In genomic region chr17:58094118-58094517, GRCh38 we compare ENCODE assay signal across 18 cellular contexts. TPM values are rescaled to one million over a fixed set of nuclear protein-coding genes. Genes with fewer than 3 reads are reported as not detected.
A peak's percentile ranks its signal among the peaks of the same experiment; 100 is the strongest.
DNase-seq lines count a peak whose midpoint lies in the region; ATAC-seq and TF ChIP-seq lines count a peak whose summit lies in the region.
"Had no signal": no experiment of that assay in that cellular context is flagged by ENCODE, and none has a peak within 500 bp of the region (broad histone marks: within the 10 kb centered on the region; RNA-seq: fewer than 3 reads in every experiment).

No MANE protein-coding gene starts in this region.

- no peaks in the 10 kb centered on the region for H3K9me3 Mint-ChIP-seq in CD8-positive, alpha-beta T cell
- no peaks in the 10 kb centered on the region for H3K9me3 Mint-ChIP-seq in CD8-positive, alpha-beta memory T cell
- H3K9me3 Mint-ChIP-seq in central memory CD8-positive, alpha-beta T cell: no peaks in the 10 kb centered on the region
- H3K9me3 Mint-ChIP-seq in memory B cell: no peaks in the 10 kb centered on the region
- H3K9me3 Mint-ChIP-seq: HFFc6 had no signal

- no peaks in the 10 kb centered on the region for H3K9me3 ChIP-seq in CD8-positive, alpha-beta T cell (ENCODE audit: low read length)
- no peaks in the 10 kb centered on the region for H3K9me3 ChIP-seq in CD8-positive, alpha-beta memory T cell (ENCODE audit: low read length)
- H3K9me3 ChIP-seq in adrenal gland (replicated peaks in 1 of 3) (no peaks in the 10 kb centered on the region), hepatocyte (ENCODE audit: low read depth) (no peaks in the 10 kb centered on the region)
- H3K9me3 ChIP-seq: A549, BE2C, HAP-1 had no signal

- no peak for ATAC-seq in CD8-positive, alpha-beta T cell
- ATAC-seq in central memory CD8-positive, alpha-beta T cell (replicated peaks; ENCODE audit: extremely low read depth, poor library complexity, severe bottlenecking): no peak
- ATAC-seq in memory B cell (ENCODE audit: low read depth): no peak
- no peak for ATAC-seq in HG02970 (IDR thresholded peaks at IDR 0.05; ENCODE audit: low FRiP score, unreplicated experiment)
- ATAC-seq: A549 had no signal

- peaks cover 17% of the 10 kb centered on the region for H3K79me2 ChIP-seq in hepatocyte

- H3K27me3 Mint-ChIP-seq in CD8-positive, alpha-beta T cell (ENCODE audit: low read depth): no peaks in the 10 kb centered on the region
- no peaks in the 10 kb centered on the region for H3K27me3 Mint-ChIP-seq in CD8-positive, alpha-beta memory T cell
- no peaks in the 10 kb centered on the region for H3K27me3 Mint-ChIP-seq in central memory CD8-positive, alpha-beta T cell
- no peaks in the 10 kb centered on the region for H3K27me3 Mint-ChIP-seq in memory B cell

- peaks cover 6% of the 10 kb centered on the region for H3K4me1 ChIP-seq in CD8-positive, alpha-beta T cell (ENCODE audit: insufficient read depth, low read length)
- H3K4me1 ChIP-seq in CD8-positive, alpha-beta memory T cell (ENCODE audit: insufficient read depth, low read length): no peaks in the 10 kb centered on the region
- H3K4me1 ChIP-seq in adrenal gland (replicated peaks in 1 of 2) (no peaks in the 10 kb centered on the region), hepatocyte (ENCODE audit: insufficient read depth) (no peaks in the 10 kb centered on the region)
- H3K4me1 ChIP-seq: A549, BE2C, HAP-1 had no signal

- intact Hi-C loops in CD8-positive, alpha-beta T cell (cut with DNase I, micrococcal nuclease): no loop called here
- intact Hi-C loops in adrenal gland (cut with DNase I): no loop called here

- no peak overlapping the region for H3K4me3 ChIP-seq in CD8-positive, alpha-beta T cell (ENCODE audit: low read depth, low read length)
- H3K4me3 ChIP-seq in CD8-positive, alpha-beta memory T cell (ENCODE audit: low read length): no peak overlapping the region
- H3K4me3 ChIP-seq in adrenal gland (no peak overlapping the region), hepatocyte (no peak overlapping the region)
- H3K4me3 ChIP-seq: A549, HAP-1 had no signal

- no peak for DNase-seq in CD8-positive, alpha-beta T cell
- no peak for DNase-seq in CD8-positive, alpha-beta memory T cell
- DNase-seq in central memory CD8-positive, alpha-beta T cell (ENCODE audit: low spot score in 2 of 2): no peak
- DNase-seq in memory B cell (ENCODE audit: low spot score in 2 of 2) (no peak), Kasumi-1 (lab: John Stamatoyannopoulos, UW) (no peak), adrenal gland (no peak), hepatocyte (ENCODE audit: low spot score) (no peak)
- DNase-seq: BE2C, DMS53, GF-D8, HFFc6, IMR-90 had no signal

- no peak overlapping the region for H3K4me3 Mint-ChIP-seq in CD8-positive, alpha-beta T cell
- no peak overlapping the region for H3K4me3 Mint-ChIP-seq in CD8-positive, alpha-beta memory T cell
- no peak overlapping the region for H3K4me3 Mint-ChIP-seq in central memory CD8-positive, alpha-beta T cell
- no peak overlapping the region for H3K4me3 Mint-ChIP-seq in memory B cell
- H3K4me3 Mint-ChIP-seq: CD14-positive monocyte, HFFc6 had no signal

- no peak overlapping the region for H3K27ac ChIP-seq in CD8-positive, alpha-beta T cell (ENCODE audit: low read depth, low read length)
- no peak overlapping the region for H3K27ac ChIP-seq in CD8-positive, alpha-beta memory T cell (ENCODE audit: low read depth, low read length)
- H3K27ac ChIP-seq in adrenal gland: no peak overlapping the region
- H3K27ac ChIP-seq in hepatocyte: no peak overlapping the region
- H3K27ac ChIP-seq: A549, HL-60 had no signal

- POLR2A ChIA-PET in CD8-positive, alpha-beta T cell (lab: Charles Lee): no interaction called here
- POLR2A ChIA-PET in CD8-positive, alpha-beta memory T cell (lab: Charles Lee): no interaction called here

- CTCF ChIA-PET in CD8-positive, alpha-beta T cell (lab: Charles Lee): no interaction called here
- CTCF ChIA-PET in CD8-positive, alpha-beta memory T cell (lab: Charles Lee): no interaction called here

- peak overlapping the region; percentile 55 for H3K27ac Mint-ChIP-seq in CD8-positive, alpha-beta T cell
- peak overlapping the region in 6 of 8 donors; percentile 1 to 86 (median 36) for H3K27ac Mint-ChIP-seq in CD8-positive, alpha-beta memory T cell
- H3K27ac Mint-ChIP-seq in central memory CD8-positive, alpha-beta T cell (ENCODE audit: low read depth): peak overlapping the region; percentile 41
- peak overlapping the region; percentile 60 for H3K27ac Mint-ChIP-seq in memory B cell
- H3K27ac Mint-ChIP-seq: HFFc6 had no signal

- TF ChIP-seq POLR2A in adrenal gland (IDR thresholded peaks at IDR 0.05): no peak

- 87 to 89% (median 89%) methylated on average over 4 of the region's 4 CpGs for WGBS in adrenal gland, 4 donors
- WGBS in hepatocyte (ENCODE audit: low lambda C conversion rate, missing lambda C conversion rate): 93% methylated on average over 4 of the region's 4 CpGs

- no peaks in the 10 kb centered on the region for H3K9me2 ChIP-seq in hepatocyte (replicated peaks; ENCODE audit: insufficient read depth)

- TF ChIP-seq CTCF in CD8-positive, alpha-beta T cell (IDR thresholded peaks at IDR 0.05): no peak
- no peak for TF ChIP-seq CTCF in adrenal gland (IDR thresholded peaks at IDR 0.05)
- no peak for TF ChIP-seq CTCF in hepatocyte (IDR thresholded peaks at IDR 0.05; ENCODE audit: poor library complexity)

- H3K36me3 ChIP-seq in CD8-positive, alpha-beta T cell (ENCODE audit: insufficient read depth, low read length): peaks cover 30% of the 10 kb centered on the region
- peaks cover 25% of the 10 kb centered on the region for H3K36me3 ChIP-seq in CD8-positive, alpha-beta memory T cell (ENCODE audit: insufficient read depth, low read length)
- H3K36me3 ChIP-seq in adrenal gland (replicated peaks in 1 of 2) (peaks cover 0 to 53% of the 10 kb centered on the region in 2 donors), hepatocyte (replicated peaks; ENCODE audit: insufficient read depth, low read depth) (peaks cover 4% of the 10 kb centered on the region)

- H2AFZ ChIP-seq in hepatocyte: no peak overlapping the region

- H3K4me2 ChIP-seq in hepatocyte: no peak overlapping the region
- H3K4me2 ChIP-seq: A549 had no signal

- H3K36me3 Mint-ChIP-seq in CD8-positive, alpha-beta T cell: peaks cover 59% of the 10 kb centered on the region
- H3K36me3 Mint-ChIP-seq in CD8-positive, alpha-beta memory T cell: peaks cover 0 to 61% (median 10%) of the 10 kb centered on the region in 3 donors
- peaks cover 30% of the 10 kb centered on the region for H3K36me3 Mint-ChIP-seq in central memory CD8-positive, alpha-beta T cell (ENCODE audit: insufficient read depth)
- H3K36me3 Mint-ChIP-seq in memory B cell: peaks cover 27% of the 10 kb centered on the region

- no peaks in the 10 kb centered on the region for H3K27me3 ChIP-seq in CD8-positive, alpha-beta T cell (ENCODE audit: insufficient read depth, low read length)
- no peaks in the 10 kb centered on the region for H3K27me3 ChIP-seq in CD8-positive, alpha-beta memory T cell (ENCODE audit: insufficient read depth, low read length, poor library complexity, severe bottlenecking)
- H3K27me3 ChIP-seq in adrenal gland (no peaks in the 10 kb centered on the region), hepatocyte (no peaks in the 10 kb centered on the region)
- H3K27me3 ChIP-seq: BE2C had no signal

- peaks cover 27% of the 10 kb centered on the region for H3K4me1 Mint-ChIP-seq in CD8-positive, alpha-beta T cell (ENCODE audit: low read depth)
- H3K4me1 Mint-ChIP-seq in CD8-positive, alpha-beta memory T cell: peaks cover 31 to 49% (median 36%) of the 10 kb centered on the region in 3 donors
- peaks cover 51% of the 10 kb centered on the region for H3K4me1 Mint-ChIP-seq in central memory CD8-positive, alpha-beta T cell
- peaks cover 13% of the 10 kb centered on the region for H3K4me1 Mint-ChIP-seq in memory B cell
- H3K4me1 Mint-ChIP-seq: CD14-positive monocyte had no signal

- peaks cover 48% of the 10 kb centered on the region for H4K20me1 ChIP-seq in hepatocyte (ENCODE audit: insufficient read depth, poor library complexity, severe bottlenecking)

RNA-seq across cellular contexts. Expression of gene DYNLL2, which starts 10.9 kb away (rescaled TPM):
- total RNA-seq in CD8-positive, alpha-beta T cell: 10 to 100 TPM; 30.5 to 30.6 TPM
- total RNA-seq in CD8-positive, alpha-beta memory T cell: 10 to 100 TPM; 40.3 to 41.0 TPM
- 1.4 TPM for polyA plus RNA-seq in CD8-positive, alpha-beta memory T cell
- total RNA-seq in adrenal gland: 100 to 1,000 TPM in 1 of 8 donors, 10 to 100 TPM in 7; 18.5 to 207 (median 37.3) TPM
- polyA plus RNA-seq in adrenal gland: 100 to 1,000 TPM in 1 of 3 donors, 10 to 100 TPM in 2; 19.8 to 194 (median 31.0) TPM
- total RNA-seq in hepatocyte: 19.0 and 23.2 TPM in 2 replicates
- 2.2 and 2.7 TPM in 2 replicates for polyA plus RNA-seq in hepatocyte

RNA-seq across cellular contexts. Expression of gene OR4D1, which starts 54.1 kb away (rescaled TPM):
- under 1 TPM; 0.49 to 0.61 TPM for total RNA-seq in CD8-positive, alpha-beta T cell
- under 1 TPM; 0.26 to 0.29 TPM for total RNA-seq in CD8-positive, alpha-beta memory T cell
- 1.7 TPM for polyA plus RNA-seq in CD8-positive, alpha-beta memory T cell
- not detected for total RNA-seq in adrenal gland
- polyA plus RNA-seq in adrenal gland: under 1 TPM in 1 of 3 donors, not detected in 2; under 0.01 TPM
- total RNA-seq in hepatocyte: not detected in 2 replicates
- not detected in 2 replicates for polyA plus RNA-seq in hepatocyte
- total RNA-seq: HFFc6, IMR-90 had no signal
- polyA plus RNA-seq: AG04450, CD14-positive monocyte, IMR-90 had no signal
